In the genomic region with DNA sequence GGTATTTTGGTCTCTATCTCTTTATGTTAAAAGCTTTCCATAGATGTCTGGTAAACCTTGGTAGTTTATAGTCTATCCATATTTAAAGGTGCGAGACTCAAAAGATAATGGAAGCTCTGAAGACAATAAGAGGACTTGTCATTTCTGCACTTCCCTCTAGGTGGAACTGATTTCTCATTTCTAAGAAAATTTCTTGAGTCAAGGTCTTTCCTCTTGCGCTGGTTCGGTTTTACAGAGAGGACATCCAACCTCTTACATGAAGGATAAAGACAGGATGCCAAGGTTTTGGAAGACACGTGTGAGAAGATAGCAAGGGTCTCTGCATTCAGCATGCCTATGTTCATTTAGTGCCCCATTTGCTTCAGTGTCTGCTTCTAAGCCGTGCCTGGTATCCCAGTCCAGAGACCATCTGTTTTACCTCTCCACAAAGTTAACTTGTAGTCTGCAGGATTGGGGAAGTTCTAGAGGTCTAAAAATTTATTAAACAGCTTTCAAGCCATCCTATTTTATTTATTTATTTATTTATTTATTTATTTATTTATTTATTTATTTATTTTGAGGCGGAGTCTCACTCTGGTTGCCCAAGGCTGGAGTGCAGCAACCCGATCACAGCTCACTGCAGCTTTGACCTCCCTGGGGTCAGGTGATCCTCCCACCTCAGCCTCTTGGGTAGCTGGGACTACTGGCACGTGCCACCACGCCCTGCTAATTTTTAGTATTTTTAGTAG, we compare ENCODE assay signal across 10 cellular contexts. TPM values are rescaled to one million over a fixed set of nuclear protein-coding genes. Genes with fewer than 3 reads are reported as not detected.
A peak's percentile ranks its signal among the peaks of the same experiment; 100 is the strongest.
DNase-seq lines count a peak whose midpoint lies in the region; ATAC-seq and TF ChIP-seq lines count a peak whose summit lies in the region.
"Had no signal": no experiment of that assay in that cellular context is flagged by ENCODE, and none has a peak within 500 bp of the region (broad histone marks: within the 10 kb centered on the region; RNA-seq: fewer than 3 reads in every experiment).

No MANE protein-coding gene starts in this region.

- ATAC-seq in Panc1, result no peak
- no peak for ATAC-seq in activated CD8-positive, alpha-beta memory T cell treated with anti-CD3 and anti-CD28 coated beads, Interleukin-2, amount 10 ng/mL, durations not matched to agents 7 days and 5 days

- H3K4me2 ChIP-seq in fibroblast of lung (ENCODE audit: extremely low read depth, insufficient read depth, low read length), result no peak overlapping the region

- intact Hi-C loops in Panc1 (cut with micrococcal nuclease; ENCODE audit: unreplicated experiment), result no loop called here
- intact Hi-C loops in activated T-helper 2 cell treated with anti-CD3 and anti-CD28 coated beads, Interferon-gamma antibody, Interleukin-2, Interleukin-4, amounts not matched to agents 10 μg/mL and 5 μg/mL and 100 μg/mL, durations not matched to agents 14 hours and 24 hours and 36 hours (cut with micrococcal nuclease), result no loop called here

- no peak overlapping the region for H3K4me3 Mint-ChIP-seq in type B pancreatic cell
- no peak overlapping the region for H3K4me3 Mint-ChIP-seq in activated CD8-positive, alpha-beta memory T cell treated with anti-CD3 and anti-CD28 coated beads, Interleukin-2, amount 10 ng/mL, durations not matched to agents 7 days and 5 days
- H3K4me3 Mint-ChIP-seq in activated T-helper 2 cell treated with anti-CD3 and anti-CD28 coated beads, Interferon-gamma antibody, Interleukin-2, Interleukin-4, amounts not matched to agents 10 μg/mL and 5 μg/mL and 100 μg/mL, durations not matched to agents 14 hours and 24 hours and 36 hours (ENCODE audit: low read depth), result no peak overlapping the region
- H3K4me3 Mint-ChIP-seq: B cell had no signal

- no peak overlapping the region for H3K9ac ChIP-seq in fibroblast of lung (ENCODE audit: insufficient read depth, low read length)

- TF ChIP-seq CTCF in cardiac muscle cell (IDR thresholded peaks at IDR 0.05; ENCODE audit: low read depth, low read length) (peak; percentile 14), right atrium auricular region (IDR thresholded peaks at IDR 0.05) (peak in 1 of 2 donors; percentile 43), Panc1 (IDR thresholded peaks at IDR 0.05) (peak; percentile 47), fibroblast of lung (conservative IDR thresholded peaks at IDR 0.05 in 1 of 2, IDR thresholded peaks at IDR 0.05 in 1 of 2; ENCODE audit: low read depth in 1 of 2, low read length in 2 of 2) (peak; percentile 5 to 17), type B pancreatic cell (conservative IDR thresholded peaks at IDR 0.05) (peak; percentile 48)

- H3K4me3 ChIP-seq in cardiac muscle cell, result no peak overlapping the region
- H3K4me3 ChIP-seq in right atrium auricular region, result no peak overlapping the region
- no peak overlapping the region for H3K4me3 ChIP-seq in Panc1 (ENCODE audit: low read depth in 2 of 2, low read length in 2 of 2)
- no peak overlapping the region for H3K4me3 ChIP-seq in fibroblast of lung (replicated peaks in 1 of 4; ENCODE audit: control extremely low read depth in 1 of 4, insufficient read depth in 1 of 4, low read depth in 3 of 4, low read length in 4 of 4)

- in situ Hi-C loops in Panc1 (cut with HindIII; ENCODE audit: low pct_unique_long_range_greater_than_20kb, low sequenced_read_pairs), result no loop called here

- H3K27ac ChIP-seq in cardiac muscle cell (no peak overlapping the region), right atrium auricular region (no peak overlapping the region), Panc1 (ENCODE audit: low read length) (no peak overlapping the region), fibroblast of lung (ENCODE audit: insufficient read depth, low read length) (no peak overlapping the region)

- H2AFZ ChIP-seq in fibroblast of lung (ENCODE audit: low read length), result no peak overlapping the region

- H3K27me3 ChIP-seq in cardiac muscle cell, result no peaks in the 10 kb centered on the region
- H3K27me3 ChIP-seq in right atrium auricular region, result no peaks in the 10 kb centered on the region
- no peaks in the 10 kb centered on the region for H3K27me3 ChIP-seq in Panc1 (ENCODE audit: control insufficient read depth, insufficient read depth, low read length)
- no peaks in the 10 kb centered on the region for H3K27me3 ChIP-seq in fibroblast of lung (ENCODE audit: control insufficient read depth, insufficient read depth, low read length)

- H3K79me2 ChIP-seq in fibroblast of lung (ENCODE audit: control insufficient read depth, insufficient read depth, low read length), result no peaks in the 10 kb centered on the region

- H3K4me1 ChIP-seq in cardiac muscle cell (ENCODE audit: low read depth) (no peaks in the 10 kb centered on the region), right atrium auricular region (no peaks in the 10 kb centered on the region), Panc1 (ENCODE audit: control insufficient read depth, insufficient read depth, low read length) (no peaks in the 10 kb centered on the region), fibroblast of lung (ENCODE audit: control insufficient read depth, extremely low read depth, insufficient read depth, low read length) (no peaks in the 10 kb centered on the region)

- H3K9me3 ChIP-seq in cardiac muscle cell (ENCODE audit: low read depth), result no peaks in the 10 kb centered on the region
- H3K9me3 ChIP-seq in right atrium auricular region, result no peaks in the 10 kb centered on the region
- no peaks in the 10 kb centered on the region for H3K9me3 ChIP-seq in Panc1 (ENCODE audit: control insufficient read depth, insufficient read depth, low read depth, low read length)
- H3K9me3 ChIP-seq in fibroblast of lung (ENCODE audit: control insufficient read depth, insufficient read depth, low read depth, low read length), result no peaks in the 10 kb centered on the region

- H3K36me3 ChIP-seq in cardiac muscle cell (peaks cover 23% of the 10 kb centered on the region), right atrium auricular region (peaks cover 4% of the 10 kb centered on the region), Panc1 (ENCODE audit: control insufficient read depth, insufficient read depth, low read length) (no peaks in the 10 kb centered on the region; the same call in 1 of the 2 replicates), fibroblast of lung (ENCODE audit: control insufficient read depth, insufficient read depth, low read length) (no peaks in the 10 kb centered on the region)

- no peaks in the 10 kb centered on the region for H3K4me1 Mint-ChIP-seq in type B pancreatic cell (ENCODE audit: unreplicated experiment)
- H3K4me1 Mint-ChIP-seq in activated CD8-positive, alpha-beta memory T cell treated with anti-CD3 and anti-CD28 coated beads, Interleukin-2, amount 10 ng/mL, durations not matched to agents 7 days and 5 days, result no peaks in the 10 kb centered on the region
- no peaks in the 10 kb centered on the region for H3K4me1 Mint-ChIP-seq in activated T-helper 2 cell treated with anti-CD3 and anti-CD28 coated beads, Interferon-gamma antibody, Interleukin-2, Interleukin-4, amounts not matched to agents 10 μg/mL and 5 μg/mL and 100 μg/mL, durations not matched to agents 14 hours and 24 hours and 36 hours (ENCODE audit: low read depth)
- H3K4me1 Mint-ChIP-seq: B cell had no signal

- CTCF ChIA-PET in Panc1 (lab: Charles Lee), result no interaction called here
- CTCF ChIA-PET in activated CD8-positive, alpha-beta memory T cell treated with anti-CD3 and anti-CD28 coated beads, Interleukin-2, amount 10 ng/mL, durations not matched to agents 7 days and 5 days (lab: Charles Lee), result no interaction called here

- no peaks in the 10 kb centered on the region for H3K9me3 Mint-ChIP-seq in type B pancreatic cell
- no peaks in the 10 kb centered on the region for H3K9me3 Mint-ChIP-seq in activated CD8-positive, alpha-beta memory T cell treated with anti-CD3 and anti-CD28 coated beads, Interleukin-2, amount 10 ng/mL, durations not matched to agents 7 days and 5 days (ENCODE audit: low read depth)
- H3K9me3 Mint-ChIP-seq in activated T-helper 2 cell treated with anti-CD3 and anti-CD28 coated beads, Interferon-gamma antibody, Interleukin-2, Interleukin-4, amounts not matched to agents 10 μg/mL and 5 μg/mL and 100 μg/mL, durations not matched to agents 14 hours and 24 hours and 36 hours, result no peaks in the 10 kb centered on the region

- POLR2A ChIA-PET in Panc1 (lab: Charles Lee), result no interaction called here

- peak; percentile 7 to 10 for DNase-seq in cardiac muscle cell (ENCODE audit: low read depth in 1 of 2, low spot score in 1 of 2)
- no peak for DNase-seq in right atrium auricular region (ENCODE audit: low spot score)
- DNase-seq in Panc1 (ENCODE audit: low read depth, low spot score), result no peak
- peak; percentile 5 to 15 for DNase-seq in fibroblast of lung (ENCODE audit: low read depth in 2 of 2)
- DNase-seq in type B pancreatic cell (ENCODE audit: extremely low spot score, unreplicated experiment), result no peak
- DNase-seq in activated CD8-positive, alpha-beta memory T cell treated with anti-CD3 and anti-CD28 coated beads, Interleukin-2, amount 10 ng/mL, durations not matched to agents 7 days and 5 days, result no peak
- DNase-seq in activated T-helper 2 cell treated with anti-CD3 and anti-CD28 coated beads, Interferon-gamma antibody, Interleukin-2, Interleukin-4, amounts not matched to agents 10 μg/mL and 5 μg/mL and 100 μg/mL, durations not matched to agents 14 hours and 24 hours and 36 hours (ENCODE audit: low spot score), result no peak
- no peak for DNase-seq in C1 segment of cervical spinal cord (lab: John Stamatoyannopoulos, UW)
- DNase-seq: activated T-cell treated with anti-CD3 and anti-CD28 coated beads, Interleukin-2, amount 50 U/mL, for 48 hours had no signal

- no peak overlapping the region for H3K27ac Mint-ChIP-seq in type B pancreatic cell
- H3K27ac Mint-ChIP-seq in activated CD8-positive, alpha-beta memory T cell treated with anti-CD3 and anti-CD28 coated beads, Interleukin-2, amount 10 ng/mL, durations not matched to agents 7 days and 5 days, result no peak overlapping the region
- H3K27ac Mint-ChIP-seq in activated T-helper 2 cell treated with anti-CD3 and anti-CD28 coated beads, Interferon-gamma antibody, Interleukin-2, Interleukin-4, amounts not matched to agents 10 μg/mL and 5 μg/mL and 100 μg/mL, durations not matched to agents 14 hours and 24 hours and 36 hours, result no peak overlapping the region
- H3K27ac Mint-ChIP-seq: B cell had no signal

- BruUV-seq in Panc1 (replicated peaks; lab: Mats Ljungman, UMichigan), result no TSS peak

- H3K27me3 Mint-ChIP-seq in type B pancreatic cell, result no peaks in the 10 kb centered on the region
- H3K27me3 Mint-ChIP-seq in activated CD8-positive, alpha-beta memory T cell treated with anti-CD3 and anti-CD28 coated beads, Interleukin-2, amount 10 ng/mL, durations not matched to agents 7 days and 5 days, result no peaks in the 10 kb centered on the region
- H3K27me3 Mint-ChIP-seq in activated T-helper 2 cell treated with anti-CD3 and anti-CD28 coated beads, Interferon-gamma antibody, Interleukin-2, Interleukin-4, amounts not matched to agents 10 μg/mL and 5 μg/mL and 100 μg/mL, durations not matched to agents 14 hours and 24 hours and 36 hours (ENCODE audit: low read depth), result no peaks in the 10 kb centered on the region
- H3K27me3 Mint-ChIP-seq: B cell had no signal

- H4K20me1 ChIP-seq in fibroblast of lung (ENCODE audit: control insufficient read depth, extremely low read depth, insufficient read depth, low read length), result no peaks in the 10 kb centered on the region

- H3K36me3 Mint-ChIP-seq in type B pancreatic cell, result peaks cover 21% of the 10 kb centered on the region
- peaks cover 16% of the 10 kb centered on the region for H3K36me3 Mint-ChIP-seq in activated CD8-positive, alpha-beta memory T cell treated with anti-CD3 and anti-CD28 coated beads, Interleukin-2, amount 10 ng/mL, durations not matched to agents 7 days and 5 days
- H3K36me3 Mint-ChIP-seq in activated T-helper 2 cell treated with anti-CD3 and anti-CD28 coated beads, Interferon-gamma antibody, Interleukin-2, Interleukin-4, amounts not matched to agents 10 μg/mL and 5 μg/mL and 100 μg/mL, durations not matched to agents 14 hours and 24 hours and 36 hours (ENCODE audit: low read depth), result peaks cover 19% of the 10 kb centered on the region

RNA-seq across cellular contexts. Expression of gene KIAA1191, which starts 41.6 kb away (rescaled TPM):
- total RNA-seq in cardiac muscle cell, result 118 and 160 TPM in 2 replicates
- 125 and 134 TPM in 2 replicates for polyA plus RNA-seq in cardiac muscle cell
- total RNA-seq in right atrium auricular region, result 100 to 1,000 TPM; 118 to 141 TPM
- total RNA-seq in Panc1 (2021; ENCODE audit: unreplicated experiment), result 92.3 TPM
- 91.3 TPM for polyA plus RNA-seq in Panc1 (2012; ENCODE audit: insufficient read length)
- 59.1 and 89.5 TPM in 2 replicates for total RNA-seq in fibroblast of lung
- 101 and 107 TPM in 2 replicates for polyA plus RNA-seq in fibroblast of lung
- 69.6 and 81.1 TPM in 2 replicates for polyA plus RNA-seq in fibroblast of lung (2012)
- polyA minus RNA-seq in fibroblast of lung (ENCODE audit: low replicate concordance), result 177 and 223 TPM in 2 replicates
- 82.0 and 88.0 TPM in 2 replicates for total RNA-seq in type B pancreatic cell (ENCODE audit: low replicate concordance)
- total RNA-seq in activated CD8-positive, alpha-beta memory T cell treated with anti-CD3 and anti-CD28 coated beads, Interleukin-2, amount 10 ng/mL, durations not matched to agents 7 days and 5 days, result 10 to 100 TPM; 50.0 to 53.1 TPM
- 55.5 and 61.3 TPM in 2 replicates for total RNA-seq in activated T-helper 2 cell treated with anti-CD3 and anti-CD28 coated beads, Interferon-gamma antibody, Interleukin-2, Interleukin-4, amounts not matched to agents 10 μg/mL and 5 μg/mL and 100 μg/mL, durations not matched to agents 14 hours and 24 hours and 36 hours

RNA-seq across cellular contexts. Expression of gene ARL10, which starts 45.3 kb away (rescaled TPM):
- total RNA-seq in cardiac muscle cell (10.3 and 29.5 TPM in 2 replicates), right atrium auricular region (1 to 10 TPM; 4.0 to 5.8 TPM), Panc1 (2021; ENCODE audit: unreplicated experiment) (2.0 TPM), fibroblast of lung (9.8 and 11.1 TPM in 2 replicates), type B pancreatic cell (ENCODE audit: low replicate concordance) (12.4 and 23.4 TPM in 2 replicates)
- polyA plus RNA-seq in cardiac muscle cell (7.8 and 9.6 TPM in 2 replicates), fibroblast of lung (3.0 and 3.4 TPM in 2 replicates)
- 3.1 TPM for polyA plus RNA-seq in Panc1 (2012; ENCODE audit: insufficient read length)
- polyA plus RNA-seq in fibroblast of lung (2012), result 2.7 and 3.8 TPM in 2 replicates
- polyA minus RNA-seq in fibroblast of lung (ENCODE audit: low replicate concordance), result 4.2 and 5.2 TPM in 2 replicates
- 1 to 10 TPM; 6.3 to 9.0 TPM for total RNA-seq in activated CD8-positive, alpha-beta memory T cell treated with anti-CD3 and anti-CD28 coated beads, Interleukin-2, amount 10 ng/mL, durations not matched to agents 7 days and 5 days
- 22.3 TPM in 2 replicates for total RNA-seq in activated T-helper 2 cell treated with anti-CD3 and anti-CD28 coated beads, Interferon-gamma antibody, Interleukin-2, Interleukin-4, amounts not matched to agents 10 μg/mL and 5 μg/mL and 100 μg/mL, durations not matched to agents 14 hours and 24 hours and 36 hours

Comparison
In these comparisons a context has a peak if more than half of its experiments do, and no peak if none do; other contexts are left out.
1. DNase-seq: peak in cardiac muscle cell (2 of 2) and fibroblast of lung (2 of 2); none in right atrium auricular region (single experiment), Panc1 (single experiment), type B pancreatic cell (single experiment), activated CD8-positive, alpha-beta memory T cell treated with anti-CD3 and anti-CD28 coated beads, Interleukin-2, amount 10 ng/mL, durations not matched to agents 7 days and 5 days (single experiment), activated T-helper 2 cell treated with anti-CD3 and anti-CD28 coated beads, Interferon-gamma antibody, Interleukin-2, Interleukin-4, amounts not matched to agents 10 μg/mL and 5 μg/mL and 100 μg/mL, durations not matched to agents 14 hours and 24 hours and 36 hours (single experiment) and C1 segment of cervical spinal cord (0 of 14).